ENCODE assay signal across 8 cellular contexts in the genomic region with DNA sequence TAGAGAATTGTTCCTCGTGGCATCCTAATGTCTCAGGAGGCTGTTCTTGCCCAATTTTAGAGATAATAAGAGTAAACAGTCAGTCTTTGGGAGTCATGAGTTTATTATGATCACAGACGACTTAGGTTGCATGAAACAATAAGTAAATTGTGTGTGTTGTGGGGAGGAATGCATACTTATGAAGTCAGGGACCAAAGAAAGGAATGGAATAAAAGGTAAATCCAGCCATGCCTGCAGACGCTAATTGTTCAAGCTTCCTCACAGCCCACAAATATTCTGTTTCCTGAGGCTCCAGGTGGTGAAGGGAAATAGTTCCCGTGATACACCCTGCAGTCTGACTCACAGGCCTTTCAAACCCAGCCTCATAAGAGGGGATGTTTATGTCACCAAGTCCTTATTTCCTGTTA. TPM values are rescaled to one million over a fixed set of nuclear protein-coding genes. Genes with fewer than 3 reads are reported as not detected.
DNase-seq lines count a peak whose midpoint lies in the region; ATAC-seq and TF ChIP-seq lines count a peak whose summit lies in the region.

No MANE protein-coding gene starts in this region.

- H2BK5ac ChIP-seq in mesendoderm (ENCODE audit: low read length) = no peak overlapping the region

- no peaks in the 10 kb centered on the region for H3K36me3 ChIP-seq in brain microvascular endothelial cell (replicated peaks)
- H3K36me3 ChIP-seq in mesendoderm (ENCODE audit: control insufficient read depth, insufficient read depth, low read length) = no peaks in the 10 kb centered on the region

- H3K4ac ChIP-seq in mesendoderm (ENCODE audit: low read depth, low read length) = no peak overlapping the region

- no peaks in the 10 kb centered on the region for H3K79me2 ChIP-seq in mesendoderm (ENCODE audit: control insufficient read depth, insufficient read depth, low read length)

- H4K5ac ChIP-seq in mesendoderm (ENCODE audit: low read length) = no peak overlapping the region

- in situ Hi-C loops in brain microvascular endothelial cell (cut with HindIII; ENCODE audit: low pct_ligation_motif_present, low sequenced_read_pairs) = no loop called here

- no peak for ATAC-seq in GM21526 (IDR thresholded peaks at IDR 0.05; ENCODE audit: low FRiP score, unreplicated experiment)

- H3K9ac ChIP-seq in mesendoderm (ENCODE audit: low read length) = peak overlapping the region; percentile 4

- TF ChIP-seq CTCF in NB4 (IDR thresholded peaks at IDR 0.05; ENCODE audit: low read depth, low read length) (no peak), brain microvascular endothelial cell (IDR thresholded peaks at IDR 0.05; ENCODE audit: low read depth, low read length, missing control alignments) (no peak)

- no peak overlapping the region for H2BK120ac ChIP-seq in mesendoderm (ENCODE audit: low read depth, low read length)

- WGBS in mesendoderm (ENCODE audit: extremely low coverage, insufficient coverage, low lambda C conversion rate) = no CpG with 5 or more reads among the region's 4 CpGs

- H3K27me3 ChIP-seq in brain microvascular endothelial cell (replicated peaks) (no peaks in the 10 kb centered on the region), mesendoderm (ENCODE audit: insufficient read depth, low read length, poor library complexity) (peaks cover 4% of the 10 kb centered on the region)

- H3K4me1 ChIP-seq in mesendoderm (ENCODE audit: control insufficient read depth, low read depth, low read length) = peaks cover 3% of the 10 kb centered on the region

- H3K79me1 ChIP-seq in mesendoderm (ENCODE audit: low read length) = no peaks in the 10 kb centered on the region

- peak overlapping the region; percentile 51 for H3K4me3 ChIP-seq in NB4 (ENCODE audit: low read depth, low read length)
- H3K4me3 ChIP-seq in brain microvascular endothelial cell (ENCODE audit: low read depth, low read length) = peak overlapping the region; percentile 69
- H3K4me3 ChIP-seq in mesendoderm (ENCODE audit: low read length) = no peak overlapping the region

- H3K23ac ChIP-seq in mesendoderm (ENCODE audit: low read length) = no peak overlapping the region

- no peak overlapping the region for H3K27ac ChIP-seq in brain microvascular endothelial cell
- H3K27ac ChIP-seq in mesendoderm (ENCODE audit: low read depth, low read length) = no peak overlapping the region

- no peak overlapping the region for H3K18ac ChIP-seq in mesendoderm (ENCODE audit: low read length)

- DNase-seq in EH (ENCODE audit: low read depth) = peak; percentile 10
- peak; percentile 65 for DNase-seq in NB4 (ENCODE audit: low read depth)
- DNase-seq in brain microvascular endothelial cell = no peak
- peak; percentile 67 for DNase-seq in mesendoderm
- DNase-seq in SHP77 treated with DMSO at 0.1 percent for 48 hours (lab: John Stamatoyannopoulos, UW) = no peak
- no peak for DNase-seq in GDM1 (lab: John Stamatoyannopoulos, UW)
- DNase-seq in erythroblast (lab: John Stamatoyannopoulos, UW) = no peak

- H2AK5ac ChIP-seq in mesendoderm (ENCODE audit: low read length) = no peak overlapping the region

- H2BK15ac ChIP-seq in mesendoderm (replicated peaks; ENCODE audit: low read depth) = no peak overlapping the region

- H3K4me2 ChIP-seq in mesendoderm (ENCODE audit: low read length) = peak overlapping the region; percentile 96

- no peak overlapping the region for H3K56ac ChIP-seq in mesendoderm (ENCODE audit: low read length)

- TF ChIP-seq POLR2A in NB4 (IDR thresholded peaks at IDR 0.05; ENCODE audit: extremely low read depth, insufficient read length) (no peak), erythroblast (IDR thresholded peaks at IDR 0.05; ENCODE audit: low read length) (no peak)

- H4K8ac ChIP-seq in mesendoderm (ENCODE audit: low read depth, low read length) = no peak overlapping the region

RNA-seq across cellular contexts. Expression of a gene that starts 0.9 kb away (rescaled TPM):
- 0.86 TPM for polyA plus RNA-seq in mesendoderm (2013, experiment 1 of 2)
- polyA plus RNA-seq in mesendoderm (2013, experiment 2 of 2) = 1.0 TPM

RNA-seq across cellular contexts. Expression of a gene that starts 44.5 kb away (rescaled TPM):
- polyA plus RNA-seq in mesendoderm (2013, experiment 1 of 2) = 0.94 TPM
- 1.1 TPM for polyA plus RNA-seq in mesendoderm (2013, experiment 2 of 2)

RNA-seq across cellular contexts. Expression of a gene that starts 49.4 kb away (rescaled TPM):
- 0.58 TPM for polyA plus RNA-seq in mesendoderm (2013, experiment 1 of 2)
- polyA plus RNA-seq in mesendoderm (2013, experiment 2 of 2) = 0.49 TPM

Comparison
In these comparisons a context has a peak if more than half of its experiments do, and no peak if none do; other contexts are left out.
1. DNase-seq: peak in EH (single experiment), NB4 (single experiment) and mesendoderm (single experiment); none in brain microvascular endothelial cell (single experiment), SHP77 treated with DMSO at 0.1 percent for 48 hours (single experiment), GDM1 (single experiment) and erythroblast (0 of 2).